Comparison of ENCODE assay signal across 9 cellular contexts in genomic region chr2:460861-461260, GRCh38.
DNase-seq lines count a peak whose midpoint lies in the region; ATAC-seq, FAIRE-seq and TF ChIP-seq lines count a peak whose summit lies in the region.
"Had no signal": no experiment of that assay in that cellular context is flagged by ENCODE, and none has a peak within 500 bp of the region (broad histone marks: within the 10 kb centered on the region; RNA-seq: fewer than 3 reads in every experiment).

No MANE protein-coding gene starts in this region.

- in situ Hi-C loops in transverse colon (cut with MboI; ENCODE audit: low pct_ligation_motif_present in 1 of 4, low pct_unique_long_range_greater_than_20kb in 1 of 4, low sequenced_read_pairs in 3 of 4) = no loop called here

- H3K27ac ChIP-seq in transverse colon = no peak overlapping the region
- H3K27ac ChIP-seq in WERI-Rb-1 = no peak overlapping the region
- no peak overlapping the region for H3K27ac ChIP-seq in right atrium auricular region
- H3K27ac ChIP-seq: thoracic aorta had no signal

- peak; percentile 73 for DNase-seq in activated CD8-positive, alpha-beta memory T cell treated with anti-CD3 and anti-CD28 coated beads, Interleukin-2, amount 10 ng/mL, durations not matched to agents 7 days and 5 days
- DNase-seq in activated CD8-positive, alpha-beta memory T cell treated with anti-CD3 and anti-CD28 coated beads for 24 hours = no peak
- DNase-seq in MV-4-11 (lab: John Stamatoyannopoulos, UW) = peak; percentile 60
- DNase-seq in activated naive CD8-positive, alpha-beta T cell treated with anti-CD3 and anti-CD28 coated beads, Interleukin-2, amount 50 U/mL, for 24 hours = peak; percentile 40
- DNase-seq in transverse colon = peak; percentile 16
- DNase-seq in WERI-Rb-1 = no peak
- no peak for DNase-seq in HTR-8/SVneo (ENCODE audit: insufficient read length, low spot score)
- DNase-seq in right atrium auricular region (ENCODE audit: low spot score) = no peak

- H3K4me3 ChIP-seq in transverse colon (no peak overlapping the region), WERI-Rb-1 (ENCODE audit: low read depth, low read length) (no peak overlapping the region), right atrium auricular region (no peak overlapping the region)
- H3K4me3 ChIP-seq: thoracic aorta had no signal

- no peak for TF ChIP-seq POLR2A in transverse colon (IDR thresholded peaks at IDR 0.05)

- 62 to 68% methylated on average over 4 to 6 of the region's 6 CpGs for WGBS in transverse colon (ENCODE audit: low coverage in 1 of 2), 2 donors

- H3K9me3 Mint-ChIP-seq in activated CD8-positive, alpha-beta memory T cell treated with anti-CD3 and anti-CD28 coated beads, Interleukin-2, amount 10 ng/mL, durations not matched to agents 7 days and 5 days (ENCODE audit: low read depth) = no peaks in the 10 kb centered on the region
- H3K9me3 Mint-ChIP-seq in activated naive CD8-positive, alpha-beta T cell treated with anti-CD3 and anti-CD28 coated beads, Interleukin-2, amount 50 U/mL, for 24 hours = no peaks in the 10 kb centered on the region

- CTCF ChIA-PET in activated CD8-positive, alpha-beta memory T cell treated with anti-CD3 and anti-CD28 coated beads, Interleukin-2, amount 10 ng/mL, durations not matched to agents 7 days and 5 days (lab: Charles Lee) = no interaction called here

- peaks cover 7% of the 10 kb centered on the region for H3K27me3 ChIP-seq in transverse colon
- no peaks in the 10 kb centered on the region for H3K27me3 ChIP-seq in WERI-Rb-1 (ENCODE audit: insufficient read depth, low read depth, severe bottlenecking)
- H3K27me3 ChIP-seq in right atrium auricular region = no peaks in the 10 kb centered on the region

- no peak for TF ChIP-seq CTCF in transverse colon (IDR thresholded peaks at IDR 0.05)
- no peak for TF ChIP-seq CTCF in WERI-Rb-1 (IDR thresholded peaks at IDR 0.05; ENCODE audit: low read depth, low read length)
- no peak for TF ChIP-seq CTCF in right atrium auricular region (IDR thresholded peaks at IDR 0.05)

- H3K27ac Mint-ChIP-seq in activated CD8-positive, alpha-beta memory T cell treated with anti-CD3 and anti-CD28 coated beads, Interleukin-2, amount 10 ng/mL, durations not matched to agents 7 days and 5 days = no peak overlapping the region
- H3K27ac Mint-ChIP-seq in activated naive CD8-positive, alpha-beta T cell treated with anti-CD3 and anti-CD28 coated beads, Interleukin-2, amount 50 U/mL, for 24 hours = peak overlapping the region; percentile 68

- peaks cover 18% of the 10 kb centered on the region for H3K4me1 Mint-ChIP-seq in activated CD8-positive, alpha-beta memory T cell treated with anti-CD3 and anti-CD28 coated beads, Interleukin-2, amount 10 ng/mL, durations not matched to agents 7 days and 5 days
- H3K4me1 Mint-ChIP-seq in activated naive CD8-positive, alpha-beta T cell treated with anti-CD3 and anti-CD28 coated beads, Interleukin-2, amount 50 U/mL, for 24 hours = peaks cover 36% of the 10 kb centered on the region

- no peak overlapping the region for H3K4me3 Mint-ChIP-seq in activated CD8-positive, alpha-beta memory T cell treated with anti-CD3 and anti-CD28 coated beads, Interleukin-2, amount 10 ng/mL, durations not matched to agents 7 days and 5 days
- peak overlapping the region; percentile 37 for H3K4me3 Mint-ChIP-seq in activated naive CD8-positive, alpha-beta T cell treated with anti-CD3 and anti-CD28 coated beads, Interleukin-2, amount 50 U/mL, for 24 hours

- H3K36me3 ChIP-seq in transverse colon (no peaks in the 10 kb centered on the region), WERI-Rb-1 (no peaks in the 10 kb centered on the region), right atrium auricular region (no peaks in the 10 kb centered on the region)
- H3K36me3 ChIP-seq: thoracic aorta had no signal

- peaks cover 63% of the 10 kb centered on the region for H3K27me3 Mint-ChIP-seq in activated CD8-positive, alpha-beta memory T cell treated with anti-CD3 and anti-CD28 coated beads, Interleukin-2, amount 10 ng/mL, durations not matched to agents 7 days and 5 days
- H3K27me3 Mint-ChIP-seq in activated naive CD8-positive, alpha-beta T cell treated with anti-CD3 and anti-CD28 coated beads, Interleukin-2, amount 50 U/mL, for 24 hours = peaks cover 40% of the 10 kb centered on the region

- peaks cover 0 to 7% (median 0%) of the 10 kb centered on the region in 4 donors for H3K4me1 ChIP-seq in transverse colon
- no peaks in the 10 kb centered on the region for H3K4me1 ChIP-seq in right atrium auricular region

- no peak for FAIRE-seq in HTR-8/SVneo (lab: Jason Lieb, UNC)

- no peaks in the 10 kb centered on the region for H3K36me3 Mint-ChIP-seq in activated CD8-positive, alpha-beta memory T cell treated with anti-CD3 and anti-CD28 coated beads, Interleukin-2, amount 10 ng/mL, durations not matched to agents 7 days and 5 days
- no peaks in the 10 kb centered on the region for H3K36me3 Mint-ChIP-seq in activated naive CD8-positive, alpha-beta T cell treated with anti-CD3 and anti-CD28 coated beads, Interleukin-2, amount 50 U/mL, for 24 hours (ENCODE audit: low read depth)

- peak; percentile 73 for ATAC-seq in activated CD8-positive, alpha-beta memory T cell treated with anti-CD3 and anti-CD28 coated beads, Interleukin-2, amount 10 ng/mL, durations not matched to agents 7 days and 5 days
- ATAC-seq in activated naive CD8-positive, alpha-beta T cell treated with anti-CD3 and anti-CD28 coated beads, Interleukin-2, amount 50 U/mL, for 24 hours = peak; percentile 67

- intact Hi-C loops in transverse colon (cut with DNase I; ENCODE audit: low total_unique reads) = no loop called here

- H3K9me3 ChIP-seq in transverse colon = no peaks in the 10 kb centered on the region
- no peaks in the 10 kb centered on the region for H3K9me3 ChIP-seq in WERI-Rb-1 (ENCODE audit: severe bottlenecking)
- no peaks in the 10 kb centered on the region for H3K9me3 ChIP-seq in right atrium auricular region
- H3K9me3 ChIP-seq: thoracic aorta had no signal

- TF ChIP-seq EP300 in transverse colon (IDR thresholded peaks at IDR 0.05; ENCODE audit: low read depth) = no peak

Comparison
In these comparisons a context has a peak if more than half of its experiments do, and no peak if none do; other contexts are left out.
1. DNase-seq: peak in activated CD8-positive, alpha-beta memory T cell treated with anti-CD3 and anti-CD28 coated beads, Interleukin-2, amount 10 ng/mL, durations not matched to agents 7 days and 5 days (single experiment), MV-4-11 (single experiment), activated naive CD8-positive, alpha-beta T cell treated with anti-CD3 and anti-CD28 coated beads, Interleukin-2, amount 50 U/mL, for 24 hours (single experiment) and transverse colon (single experiment); none in activated CD8-positive, alpha-beta memory T cell treated with anti-CD3 and anti-CD28 coated beads for 24 hours (single experiment), WERI-Rb-1 (single experiment), HTR-8/SVneo (single experiment) and right atrium auricular region (single experiment).